9 cellular contexts compared by ENCODE assay signal in genomic region chr20:9999660-10000059, GRCh38. TPM values are rescaled to one million over a fixed set of nuclear protein-coding genes. Genes with fewer than 3 reads are reported as not detected.
A peak's percentile ranks its signal among the peaks of the same experiment; 100 is the strongest.
DNase-seq lines count a peak whose midpoint lies in the region; ATAC-seq and TF ChIP-seq lines count a peak whose summit lies in the region.
"Had no signal": no experiment of that assay in that cellular context is flagged by ENCODE, and none has a peak within 500 bp of the region (broad histone marks: within the 10 kb centered on the region; RNA-seq: fewer than 3 reads in every experiment).

No MANE protein-coding gene starts in this region.

- no peak overlapping the region for H3K27ac Mint-ChIP-seq in activated CD8-positive, alpha-beta memory T cell treated with anti-CD3 and anti-CD28 coated beads, Interleukin-2, amount 10 ng/mL, durations not matched to agents 7 days and 5 days

- peaks cover 1% of the 10 kb centered on the region for H3K9me3 Mint-ChIP-seq in activated CD8-positive, alpha-beta memory T cell treated with anti-CD3 and anti-CD28 coated beads, Interleukin-2, amount 10 ng/mL, durations not matched to agents 7 days and 5 days (ENCODE audit: low read depth)

- peak; percentile 81 for DNase-seq in CD1c-positive myeloid dendritic cell (ENCODE audit: extremely low spot score)
- DNase-seq in NCI-H524 (lab: John Stamatoyannopoulos, UW): peak; percentile 96 to 98
- DNase-seq in epithelial cell of esophagus (ENCODE audit: low read depth): peak; percentile 35
- DNase-seq in activated CD4-positive, alpha-beta T cell treated with anti-CD3 and anti-CD28 coated beads for 1 hour: no peak
- no peak for DNase-seq in activated CD8-positive, alpha-beta memory T cell treated with anti-CD3 and anti-CD28 coated beads, Interleukin-2, amount 10 ng/mL, durations not matched to agents 7 days and 5 days
- no peak for DNase-seq in stimulated activated CD4-positive, alpha-beta T cell treated with anti-CD3 and anti-CD28 coated beads, Interleukin-2, amount 100 ng/mL, for 48 hours
- DNase-seq: effector memory CD4-positive, alpha-beta T cell had no signal

- CTCF ChIA-PET in activated CD8-positive, alpha-beta memory T cell treated with anti-CD3 and anti-CD28 coated beads, Interleukin-2, amount 10 ng/mL, durations not matched to agents 7 days and 5 days (lab: Charles Lee): interaction anchor here (1.3 to 1.6 kb wide), 2 partner anchors 18 to 91 kb away, joined by 3 to 4 read pairs; no protein-coding TSS in a partner anchor

- no peak for TF ChIP-seq CTCF in epithelial cell of esophagus (IDR thresholded peaks at IDR 0.05; ENCODE audit: insufficient read depth, low read depth, low read length, missing control alignments)

- peaks cover 3% of the 10 kb centered on the region for H3K27me3 Mint-ChIP-seq in activated CD8-positive, alpha-beta memory T cell treated with anti-CD3 and anti-CD28 coated beads, Interleukin-2, amount 10 ng/mL, durations not matched to agents 7 days and 5 days

- no peak overlapping the region for H3K4me3 ChIP-seq in epithelial cell of esophagus (ENCODE audit: low read length)

- H3K4me3 Mint-ChIP-seq in activated CD8-positive, alpha-beta memory T cell treated with anti-CD3 and anti-CD28 coated beads, Interleukin-2, amount 10 ng/mL, durations not matched to agents 7 days and 5 days: no peak overlapping the region

- no peaks in the 10 kb centered on the region for H3K36me3 Mint-ChIP-seq in activated CD8-positive, alpha-beta memory T cell treated with anti-CD3 and anti-CD28 coated beads, Interleukin-2, amount 10 ng/mL, durations not matched to agents 7 days and 5 days

- H3K4me1 Mint-ChIP-seq in activated CD8-positive, alpha-beta memory T cell treated with anti-CD3 and anti-CD28 coated beads, Interleukin-2, amount 10 ng/mL, durations not matched to agents 7 days and 5 days: no peaks in the 10 kb centered on the region

- ATAC-seq in HG02678 (IDR thresholded peaks at IDR 0.05; ENCODE audit: unreplicated experiment): peak; percentile 49
- ATAC-seq in HG02852 (IDR thresholded peaks at IDR 0.05; ENCODE audit: unreplicated experiment): no peak
- no peak for ATAC-seq in activated CD8-positive, alpha-beta memory T cell treated with anti-CD3 and anti-CD28 coated beads, Interleukin-2, amount 10 ng/mL, durations not matched to agents 7 days and 5 days

RNA-seq across cellular contexts. Expression of gene ANKEF1, which starts 35.1 kb away (rescaled TPM):
- total RNA-seq in activated CD8-positive, alpha-beta memory T cell treated with anti-CD3 and anti-CD28 coated beads, Interleukin-2, amount 10 ng/mL, durations not matched to agents 7 days and 5 days: 1 to 10 TPM; 4.8 to 7.3 TPM

Comparison
In these comparisons a context has a peak if more than half of its experiments do, and no peak if none do; other contexts are left out.
1. DNase-seq: peak in CD1c-positive myeloid dendritic cell (single experiment), NCI-H524 (2 of 2) and epithelial cell of esophagus (single experiment); none in activated CD4-positive, alpha-beta T cell treated with anti-CD3 and anti-CD28 coated beads for 1 hour (single experiment), activated CD8-positive, alpha-beta memory T cell treated with anti-CD3 and anti-CD28 coated beads, Interleukin-2, amount 10 ng/mL, durations not matched to agents 7 days and 5 days (single experiment) and stimulated activated CD4-positive, alpha-beta T cell treated with anti-CD3 and anti-CD28 coated beads, Interleukin-2, amount 100 ng/mL, for 48 hours (0 of 2).